ENCODE assay signal across 1 cellular context in the genomic region with DNA sequence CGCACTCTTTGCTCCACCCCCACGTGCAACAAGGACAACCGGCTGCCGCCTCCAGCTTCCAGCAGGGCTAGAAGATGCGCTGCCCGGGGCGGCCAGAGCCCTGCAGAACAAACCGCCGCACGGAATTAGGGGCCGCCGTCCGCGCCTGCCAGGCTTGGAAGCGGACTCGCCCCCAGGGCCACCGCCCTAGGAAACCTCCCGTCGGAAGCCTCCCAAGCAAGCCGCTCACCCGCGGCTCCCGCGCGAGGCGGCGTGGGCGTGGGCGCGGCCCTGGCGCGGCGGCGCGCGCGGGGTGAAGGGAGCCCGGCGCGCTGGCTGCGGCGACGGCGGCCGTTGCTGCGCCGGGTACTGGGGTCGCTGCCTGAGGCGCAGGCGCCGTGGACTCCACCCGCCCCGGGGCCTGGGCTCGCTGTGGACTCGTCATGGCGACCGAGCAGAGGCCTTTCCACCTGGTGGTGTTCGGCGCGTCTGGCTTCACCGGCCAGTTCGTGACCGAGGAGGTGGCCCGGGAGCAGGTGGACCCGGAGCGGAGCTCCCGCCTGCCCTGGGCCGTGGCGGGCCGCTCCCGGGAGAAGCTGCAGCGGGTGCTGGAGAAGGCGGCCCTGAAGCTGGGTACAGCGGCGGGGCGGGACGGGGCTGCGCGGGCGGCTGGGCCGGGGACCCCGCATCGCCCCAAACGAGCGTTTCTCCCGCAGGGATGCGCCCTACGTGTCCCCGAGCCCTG.
TF ChIP-seq lines count a peak whose summit lies in the region.

A gene with protein sequence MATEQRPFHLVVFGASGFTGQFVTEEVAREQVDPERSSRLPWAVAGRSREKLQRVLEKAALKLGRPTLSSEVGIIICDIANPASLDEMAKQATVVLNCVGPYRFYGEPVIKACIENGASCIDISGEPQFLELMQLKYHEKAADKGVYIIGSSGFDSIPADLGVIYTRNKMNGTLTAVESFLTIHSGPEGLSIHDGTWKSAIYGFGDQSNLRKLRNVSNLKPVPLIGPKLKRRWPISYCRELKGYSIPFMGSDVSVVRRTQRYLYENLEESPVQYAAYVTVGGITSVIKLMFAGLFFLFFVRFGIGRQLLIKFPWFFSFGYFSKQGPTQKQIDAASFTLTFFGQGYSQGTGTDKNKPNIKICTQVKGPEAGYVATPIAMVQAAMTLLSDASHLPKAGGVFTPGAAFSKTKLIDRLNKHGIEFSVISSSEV (plus strand): TSS at position 409 of the 724 bp plus-strand sequence. CDS start 14 bp downstream, at position 423.

TF ChIP-seq in HepG2, 621 proteins besides CTCF, POLR2A, EP300 and RAD21 (continued from another document and continues in another):
- TF ChIP-seq, protein P1, sequence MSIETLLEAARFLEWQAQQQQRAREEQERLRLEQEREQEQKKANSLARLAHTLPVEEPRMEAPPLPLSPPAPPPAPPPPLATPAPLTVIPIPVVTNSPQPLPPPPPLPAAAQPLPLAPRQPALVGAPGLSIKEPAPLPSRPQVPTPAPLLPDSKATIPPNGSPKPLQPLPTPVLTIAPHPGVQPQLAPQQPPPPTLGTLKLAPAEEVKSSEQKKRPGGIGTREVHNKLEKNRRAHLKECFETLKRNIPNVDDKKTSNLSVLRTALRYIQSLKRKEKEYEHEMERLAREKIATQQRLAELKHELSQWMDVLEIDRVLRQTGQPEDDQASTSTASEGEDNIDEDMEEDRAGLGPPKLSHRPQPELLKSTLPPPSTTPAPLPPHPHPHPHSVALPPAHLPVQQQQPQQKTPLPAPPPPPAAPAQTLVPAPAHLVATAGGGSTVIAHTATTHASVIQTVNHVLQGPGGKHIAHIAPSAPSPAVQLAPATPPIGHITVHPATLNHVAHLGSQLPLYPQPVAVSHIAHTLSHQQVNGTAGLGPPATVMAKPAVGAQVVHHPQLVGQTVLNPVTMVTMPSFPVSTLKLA (IDR thresholded peaks at IDR 0.05) = no peak
- TF ChIP-seq CREB1 (IDR thresholded peaks at IDR 0.05) (0 out of 2 replicates have a peak, but pooled peaks have one; percentile 5), CREB1 (CRISPR knock-in tag; IDR thresholded peaks at IDR 0.05) (no peak), PAF1 (CRISPR knock-in tag; IDR thresholded peaks at IDR 0.05) (no peak), ZNF878 (CRISPR knock-in tag; IDR thresholded peaks at IDR 0.05) (no peak), POLR2AphosphoS2 (IDR thresholded peaks at IDR 0.05; ENCODE audit: low read depth, low read length) (no peak), ZNF317 (CRISPR knock-in tag; IDR thresholded peaks at IDR 0.05) (peak; percentile 72; the same call in 1 of the 2 replicates), SALL1 (CRISPR knock-in tag; IDR thresholded peaks at IDR 0.05) (peak; percentile 52; the same call in 1 of the 2 replicates), HOXA3 (CRISPR knock-in tag; IDR thresholded peaks at IDR 0.05) (peak; percentile 49), ZFP62 (CRISPR knock-in tag; IDR thresholded peaks at IDR 0.05) (no peak), HMGA1 (CRISPR knock-in tag; conservative IDR thresholded peaks at IDR 0.05) (no peak), MAFK (conservative IDR thresholded peaks at IDR 0.05 in 1 of 2, IDR thresholded peaks at IDR 0.05 in 1 of 2; ENCODE audit: low read length in 2 of 2) (no peak), NBN (conservative IDR thresholded peaks at IDR 0.05) (no peak), ZNF782 (CRISPR knock-in tag; IDR thresholded peaks at IDR 0.05; ENCODE audit: borderline replicate concordance) (no peak; the same call in 1 of the 2 replicates), ZNF30 (CRISPR knock-in tag; IDR thresholded peaks at IDR 0.05) (no peak), ZNF7 (CRISPR knock-in tag; IDR thresholded peaks at IDR 0.05) (no peak), RBM22 (optimal IDR thresholded peaks at IDR 0.05; ENCODE audit: low read length) (no peak), SMARCC2 (IDR thresholded peaks at IDR 0.05) (no peak), ZNF549 (CRISPR knock-in tag; IDR thresholded peaks at IDR 0.05) (no peak), ZNF230 (CRISPR knock-in tag; IDR thresholded peaks at IDR 0.05) (no peak; the same call in 1 of the 2 replicates), ZFP36L1 (CRISPR knock-in tag; IDR thresholded peaks at IDR 0.05) (0 out of 2 replicates have a peak, but pooled peaks have one; percentile 58), ZNF3 (CRISPR knock-in tag; IDR thresholded peaks at IDR 0.05) (no peak), GABPB1 (CRISPR knock-in tag; IDR thresholded peaks at IDR 0.05) (peak; percentile 70), FOSL2 (CRISPR knock-in tag; IDR thresholded peaks at IDR 0.05) (no peak)
- TF ChIP-seq, protein P2, sequence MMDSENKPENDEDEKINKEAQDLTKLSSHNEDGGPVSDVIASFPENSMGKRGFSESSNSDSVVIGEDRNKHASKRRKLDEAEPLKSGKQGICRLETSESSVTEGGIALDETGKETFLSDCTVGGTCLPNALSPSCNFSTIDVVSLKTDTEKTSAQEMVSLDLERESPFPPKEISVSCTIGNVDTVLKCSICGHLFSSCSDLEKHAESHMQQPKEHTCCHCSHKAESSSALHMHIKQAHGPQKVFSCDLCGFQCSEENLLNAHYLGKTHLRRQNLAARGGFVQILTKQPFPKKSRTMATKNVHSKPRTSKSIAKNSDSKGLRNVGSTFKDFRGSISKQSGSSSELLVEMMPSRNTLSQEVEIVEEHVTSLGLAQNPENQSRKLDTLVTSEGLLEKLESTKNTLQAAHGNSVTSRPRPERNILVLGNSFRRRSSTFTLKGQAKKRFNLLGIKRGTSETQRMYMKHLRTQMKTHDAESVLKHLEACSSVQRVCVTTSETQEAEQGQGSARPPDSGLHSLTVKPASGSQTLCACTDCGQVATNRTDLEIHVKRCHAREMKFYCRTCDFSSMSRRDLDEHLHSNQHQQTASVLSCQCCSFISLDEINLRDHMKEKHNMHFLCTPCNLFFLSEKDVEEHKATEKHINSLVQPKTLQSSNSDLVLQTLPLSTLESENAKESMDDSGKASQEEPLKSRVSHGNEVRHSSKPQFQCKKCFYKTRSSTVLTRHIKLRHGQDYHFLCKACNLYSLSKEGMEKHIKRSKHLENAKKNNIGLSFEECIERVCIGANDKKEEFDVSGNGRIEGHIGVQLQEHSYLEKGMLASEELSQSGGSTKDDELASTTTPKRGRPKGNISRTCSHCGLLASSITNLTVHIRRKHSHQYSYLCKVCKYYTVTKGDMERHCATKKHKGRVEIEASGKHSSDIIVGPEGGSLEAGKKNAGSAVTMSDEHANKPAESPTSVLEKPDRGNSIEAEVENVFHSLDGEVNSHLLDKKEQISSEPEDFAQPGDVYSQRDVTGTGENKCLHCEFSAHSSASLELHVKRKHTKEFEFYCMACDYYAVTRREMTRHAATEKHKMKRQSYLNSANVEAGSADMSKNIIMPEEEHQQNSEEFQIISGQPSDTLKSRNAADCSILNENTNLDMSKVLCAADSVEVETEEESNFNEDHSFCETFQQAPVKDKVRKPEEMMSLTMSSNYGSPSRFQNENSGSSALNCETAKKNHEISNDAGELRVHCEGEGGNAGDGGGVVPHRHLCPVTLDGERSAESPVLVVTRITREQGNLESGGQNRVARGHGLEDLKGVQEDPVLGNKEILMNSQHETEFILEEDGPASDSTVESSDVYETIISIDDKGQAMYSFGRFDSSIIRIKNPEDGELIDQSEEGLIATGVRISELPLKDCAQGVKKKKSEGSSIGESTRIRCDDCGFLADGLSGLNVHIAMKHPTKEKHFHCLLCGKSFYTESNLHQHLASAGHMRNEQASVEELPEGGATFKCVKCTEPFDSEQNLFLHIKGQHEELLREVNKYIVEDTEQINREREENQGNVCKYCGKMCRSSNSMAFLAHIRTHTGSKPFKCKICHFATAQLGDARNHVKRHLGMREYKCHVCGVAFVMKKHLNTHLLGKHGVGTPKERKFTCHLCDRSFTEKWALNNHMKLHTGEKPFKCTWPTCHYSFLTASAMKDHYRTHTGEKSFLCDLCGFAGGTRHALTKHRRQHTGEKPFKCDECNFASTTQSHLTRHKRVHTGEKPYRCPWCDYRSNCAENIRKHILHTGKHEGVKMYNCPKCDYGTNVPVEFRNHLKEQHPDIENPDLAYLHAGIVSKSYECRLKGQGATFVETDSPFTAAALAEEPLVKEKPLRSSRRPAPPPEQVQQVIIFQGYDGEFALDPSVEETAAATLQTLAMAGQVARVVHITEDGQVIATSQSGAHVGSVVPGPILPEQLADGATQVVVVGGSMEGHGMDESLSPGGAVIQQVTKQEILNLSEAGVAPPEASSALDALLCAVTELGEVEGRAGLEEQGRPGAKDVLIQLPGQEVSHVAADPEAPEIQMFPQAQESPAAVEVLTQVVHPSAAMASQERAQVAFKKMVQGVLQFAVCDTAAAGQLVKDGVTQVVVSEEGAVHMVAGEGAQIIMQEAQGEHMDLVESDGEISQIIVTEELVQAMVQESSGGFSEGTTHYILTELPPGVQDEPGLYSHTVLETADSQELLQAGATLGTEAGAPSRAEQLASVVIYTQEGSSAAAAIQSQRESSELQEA (CRISPR knock-in tag; IDR thresholded peaks at IDR 0.05; ENCODE audit: not compliant biosample characterization) = peak; percentile 81
- TF ChIP-seq, protein P3, sequence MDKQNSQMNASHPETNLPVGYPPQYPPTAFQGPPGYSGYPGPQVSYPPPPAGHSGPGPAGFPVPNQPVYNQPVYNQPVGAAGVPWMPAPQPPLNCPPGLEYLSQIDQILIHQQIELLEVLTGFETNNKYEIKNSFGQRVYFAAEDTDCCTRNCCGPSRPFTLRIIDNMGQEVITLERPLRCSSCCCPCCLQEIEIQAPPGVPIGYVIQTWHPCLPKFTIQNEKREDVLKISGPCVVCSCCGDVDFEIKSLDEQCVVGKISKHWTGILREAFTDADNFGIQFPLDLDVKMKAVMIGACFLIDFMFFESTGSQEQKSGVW (CRISPR knock-in tag; IDR thresholded peaks at IDR 0.05; ENCODE audit: borderline replicate concordance) = no peak
- TF ChIP-seq, protein P4, sequence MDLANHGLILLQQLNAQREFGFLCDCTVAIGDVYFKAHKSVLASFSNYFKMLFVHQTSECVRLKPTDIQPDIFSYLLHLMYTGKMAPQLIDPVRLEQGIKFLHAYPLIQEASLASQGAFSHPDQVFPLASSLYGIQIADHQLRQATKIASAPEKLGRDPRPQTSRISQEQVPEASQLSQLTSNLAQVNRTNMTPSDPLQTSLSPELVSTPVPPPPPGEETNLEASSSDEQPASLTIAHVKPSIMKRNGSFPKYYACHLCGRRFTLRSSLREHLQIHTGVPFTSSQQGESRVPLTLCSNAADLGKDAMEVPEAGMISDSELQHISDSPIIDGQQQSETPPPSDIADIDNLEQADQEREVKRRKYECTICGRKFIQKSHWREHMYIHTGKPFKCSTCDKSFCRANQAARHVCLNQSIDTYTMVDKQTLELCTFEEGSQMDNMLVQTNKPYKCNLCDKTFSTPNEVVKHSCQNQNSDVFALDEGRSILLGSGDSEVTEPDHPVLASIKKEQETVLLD (CRISPR knock-in tag; IDR thresholded peaks at IDR 0.05; ENCODE audit: low read depth) = 0 out of 2 replicates have a peak, but pooled peaks have one; percentile 57
- TF ChIP-seq, protein P5, sequence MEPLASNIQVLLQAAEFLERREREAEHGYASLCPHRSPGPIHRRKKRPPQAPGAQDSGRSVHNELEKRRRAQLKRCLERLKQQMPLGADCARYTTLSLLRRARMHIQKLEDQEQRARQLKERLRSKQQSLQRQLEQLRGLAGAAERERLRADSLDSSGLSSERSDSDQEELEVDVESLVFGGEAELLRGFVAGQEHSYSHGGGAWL (CRISPR knock-in tag; IDR thresholded peaks at IDR 0.05) = peak; percentile 79
- TF ChIP-seq, protein P6, sequence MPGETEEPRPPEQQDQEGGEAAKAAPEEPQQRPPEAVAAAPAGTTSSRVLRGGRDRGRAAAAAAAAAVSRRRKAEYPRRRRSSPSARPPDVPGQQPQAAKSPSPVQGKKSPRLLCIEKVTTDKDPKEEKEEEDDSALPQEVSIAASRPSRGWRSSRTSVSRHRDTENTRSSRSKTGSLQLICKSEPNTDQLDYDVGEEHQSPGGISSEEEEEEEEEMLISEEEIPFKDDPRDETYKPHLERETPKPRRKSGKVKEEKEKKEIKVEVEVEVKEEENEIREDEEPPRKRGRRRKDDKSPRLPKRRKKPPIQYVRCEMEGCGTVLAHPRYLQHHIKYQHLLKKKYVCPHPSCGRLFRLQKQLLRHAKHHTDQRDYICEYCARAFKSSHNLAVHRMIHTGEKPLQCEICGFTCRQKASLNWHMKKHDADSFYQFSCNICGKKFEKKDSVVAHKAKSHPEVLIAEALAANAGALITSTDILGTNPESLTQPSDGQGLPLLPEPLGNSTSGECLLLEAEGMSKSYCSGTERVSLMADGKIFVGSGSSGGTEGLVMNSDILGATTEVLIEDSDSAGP (CRISPR knock-in tag; IDR thresholded peaks at IDR 0.05; ENCODE audit: borderline replicate concordance) = peak; percentile 79
- TF ChIP-seq, protein P7, sequence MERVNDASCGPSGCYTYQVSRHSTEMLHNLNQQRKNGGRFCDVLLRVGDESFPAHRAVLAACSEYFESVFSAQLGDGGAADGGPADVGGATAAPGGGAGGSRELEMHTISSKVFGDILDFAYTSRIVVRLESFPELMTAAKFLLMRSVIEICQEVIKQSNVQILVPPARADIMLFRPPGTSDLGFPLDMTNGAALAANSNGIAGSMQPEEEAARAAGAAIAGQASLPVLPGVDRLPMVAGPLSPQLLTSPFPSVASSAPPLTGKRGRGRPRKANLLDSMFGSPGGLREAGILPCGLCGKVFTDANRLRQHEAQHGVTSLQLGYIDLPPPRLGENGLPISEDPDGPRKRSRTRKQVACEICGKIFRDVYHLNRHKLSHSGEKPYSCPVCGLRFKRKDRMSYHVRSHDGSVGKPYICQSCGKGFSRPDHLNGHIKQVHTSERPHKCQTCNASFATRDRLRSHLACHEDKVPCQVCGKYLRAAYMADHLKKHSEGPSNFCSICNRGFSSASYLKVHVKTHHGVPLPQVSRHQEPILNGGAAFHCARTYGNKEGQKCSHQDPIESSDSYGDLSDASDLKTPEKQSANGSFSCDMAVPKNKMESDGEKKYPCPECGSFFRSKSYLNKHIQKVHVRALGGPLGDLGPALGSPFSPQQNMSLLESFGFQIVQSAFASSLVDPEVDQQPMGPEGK (CRISPR knock-in tag; IDR thresholded peaks at IDR 0.05) = peak; percentile 8; the same call in 1 of the 2 replicates
- TF ChIP-seq, protein P8, sequence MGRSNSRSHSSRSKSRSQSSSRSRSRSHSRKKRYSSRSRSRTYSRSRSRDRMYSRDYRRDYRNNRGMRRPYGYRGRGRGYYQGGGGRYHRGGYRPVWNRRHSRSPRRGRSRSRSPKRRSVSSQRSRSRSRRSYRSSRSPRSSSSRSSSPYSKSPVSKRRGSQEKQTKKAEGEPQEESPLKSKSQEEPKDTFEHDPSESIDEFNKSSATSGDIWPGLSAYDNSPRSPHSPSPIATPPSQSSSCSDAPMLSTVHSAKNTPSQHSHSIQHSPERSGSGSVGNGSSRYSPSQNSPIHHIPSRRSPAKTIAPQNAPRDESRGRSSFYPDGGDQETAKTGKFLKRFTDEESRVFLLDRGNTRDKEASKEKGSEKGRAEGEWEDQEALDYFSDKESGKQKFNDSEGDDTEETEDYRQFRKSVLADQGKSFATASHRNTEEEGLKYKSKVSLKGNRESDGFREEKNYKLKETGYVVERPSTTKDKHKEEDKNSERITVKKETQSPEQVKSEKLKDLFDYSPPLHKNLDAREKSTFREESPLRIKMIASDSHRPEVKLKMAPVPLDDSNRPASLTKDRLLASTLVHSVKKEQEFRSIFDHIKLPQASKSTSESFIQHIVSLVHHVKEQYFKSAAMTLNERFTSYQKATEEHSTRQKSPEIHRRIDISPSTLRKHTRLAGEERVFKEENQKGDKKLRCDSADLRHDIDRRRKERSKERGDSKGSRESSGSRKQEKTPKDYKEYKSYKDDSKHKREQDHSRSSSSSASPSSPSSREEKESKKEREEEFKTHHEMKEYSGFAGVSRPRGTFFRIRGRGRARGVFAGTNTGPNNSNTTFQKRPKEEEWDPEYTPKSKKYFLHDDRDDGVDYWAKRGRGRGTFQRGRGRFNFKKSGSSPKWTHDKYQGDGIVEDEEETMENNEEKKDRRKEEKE (IDR thresholded peaks at IDR 0.05) = no peak
